ENCODE assay signal across 11 cellular contexts in the genomic region with DNA sequence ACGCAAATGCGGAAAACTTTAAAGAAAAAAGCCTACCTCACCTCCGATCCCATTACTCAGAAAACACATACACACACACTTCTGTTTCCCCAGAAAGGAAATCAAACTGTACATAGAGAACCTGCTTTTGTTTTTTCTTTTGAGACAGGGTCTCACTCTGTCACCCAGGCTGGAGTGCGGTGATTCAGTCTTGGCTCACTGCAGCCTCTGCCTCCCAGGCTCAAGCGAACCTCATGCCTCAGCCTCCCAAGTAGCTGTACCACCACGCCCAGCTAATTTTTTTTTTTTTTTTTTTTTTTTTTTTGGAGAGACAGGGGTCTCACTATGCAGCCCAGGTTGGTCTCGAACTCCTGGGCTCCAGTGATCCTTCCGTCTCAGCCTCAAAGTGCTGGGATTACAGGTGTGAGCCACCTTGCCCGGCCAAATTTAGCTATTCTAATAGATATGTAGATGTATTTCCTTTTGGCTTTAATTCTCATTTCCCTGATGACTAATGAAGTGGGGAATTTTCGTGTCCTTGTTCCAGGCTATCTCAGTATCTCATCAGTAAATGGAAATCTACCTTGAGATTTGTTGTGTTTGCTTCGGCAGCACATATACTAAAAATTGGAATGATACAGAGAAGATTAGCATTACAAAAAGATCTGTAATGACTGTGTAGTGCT. TPM values are rescaled to one million over a fixed set of nuclear protein-coding genes. Genes with fewer than 3 reads are reported as not detected.
DNase-seq lines count a peak whose midpoint lies in the region; ATAC-seq, FAIRE-seq and TF ChIP-seq lines count a peak whose summit lies in the region.
"Had no signal": no experiment of that assay in that cellular context is flagged by ENCODE, and none has a peak within 500 bp of the region (broad histone marks: within the 10 kb centered on the region; RNA-seq: fewer than 3 reads in every experiment).

No MANE protein-coding gene starts in this region.

- peaks cover 38 to 82% (median 52%) of the 10 kb centered on the region in 3 donors for H3K4me1 Mint-ChIP-seq in CD8-positive, alpha-beta memory T cell
- peaks cover 11% of the 10 kb centered on the region for H3K4me1 Mint-ChIP-seq in astrocyte (ENCODE audit: low read depth, unreplicated experiment)
- peaks cover 31 to 87% (median 70%) of the 10 kb centered on the region in 4 donors for H3K4me1 Mint-ChIP-seq in naive thymus-derived CD8-positive, alpha-beta T cell

- no peaks in the 10 kb centered on the region for H3K79me2 ChIP-seq in astrocyte (ENCODE audit: insufficient read depth, low read length)

- no peaks in the 10 kb centered on the region for H3K36me3 ChIP-seq in CD8-positive, alpha-beta memory T cell (ENCODE audit: insufficient read depth, low read length)
- H3K36me3 ChIP-seq in astrocyte (ENCODE audit: insufficient read depth, low read length), result no peaks in the 10 kb centered on the region
- H3K36me3 ChIP-seq: cardiac muscle cell had no signal

- peak overlapping the region; percentile 9 for H3K27ac ChIP-seq in CD8-positive, alpha-beta memory T cell (ENCODE audit: low read depth, low read length)
- H3K27ac ChIP-seq in astrocyte (ENCODE audit: low read depth, low read length), result no peak overlapping the region

- H3K4me3 Mint-ChIP-seq in CD8-positive, alpha-beta memory T cell, result peak overlapping the region in 5 of 7 donors; percentile 1 to 52 (median 29)
- no peak overlapping the region for H3K4me3 Mint-ChIP-seq in astrocyte (ENCODE audit: unreplicated experiment)
- peak overlapping the region; percentile 41 to 87 (median 71) for H3K4me3 Mint-ChIP-seq in naive thymus-derived CD8-positive, alpha-beta T cell

- no peaks in the 10 kb centered on the region for H3K27me3 ChIP-seq in CD8-positive, alpha-beta memory T cell (ENCODE audit: insufficient read depth, low read length, poor library complexity, severe bottlenecking)
- H3K27me3 ChIP-seq in astrocyte (ENCODE audit: insufficient read depth, low read length), result no peaks in the 10 kb centered on the region
- H3K27me3 ChIP-seq: cardiac muscle cell had no signal

- H3K4me1 ChIP-seq in CD8-positive, alpha-beta memory T cell (ENCODE audit: insufficient read depth, low read length), result peaks cover 75% of the 10 kb centered on the region
- peaks cover 18% of the 10 kb centered on the region for H3K4me1 ChIP-seq in astrocyte (ENCODE audit: insufficient read depth, low read length)

- peaks cover 0 to 4% (median 3%) of the 10 kb centered on the region in 3 donors for H3K36me3 Mint-ChIP-seq in CD8-positive, alpha-beta memory T cell
- H3K36me3 Mint-ChIP-seq in astrocyte (ENCODE audit: low read depth, unreplicated experiment), result no peaks in the 10 kb centered on the region
- peaks cover 2 to 4% (median 3%) of the 10 kb centered on the region in 3 donors for H3K36me3 Mint-ChIP-seq in naive thymus-derived CD8-positive, alpha-beta T cell

- no peak overlapping the region for H2AFZ ChIP-seq in astrocyte (ENCODE audit: low read depth, low read length)

- H3K9me3 Mint-ChIP-seq in CD8-positive, alpha-beta memory T cell, result peaks cover 0 to 4% (median 3%) of the 10 kb centered on the region in 5 donors
- H3K9me3 Mint-ChIP-seq in astrocyte (ENCODE audit: unreplicated experiment), result peaks cover 7% of the 10 kb centered on the region
- H3K9me3 Mint-ChIP-seq in naive thymus-derived CD8-positive, alpha-beta T cell, result peaks cover 0 to 7% (median 4%) of the 10 kb centered on the region in 9 donors

- no peak for TF ChIP-seq CTCF in astrocyte (IDR thresholded peaks at IDR 0.05; ENCODE audit: insufficient read depth, low read depth, low read length)

- no peak for ATAC-seq in naive thymus-derived CD8-positive, alpha-beta T cell
- no peak for ATAC-seq in HG02798 (IDR thresholded peaks at IDR 0.05; ENCODE audit: poor library complexity, unreplicated experiment)

- no peaks in the 10 kb centered on the region for H4K20me1 ChIP-seq in astrocyte (ENCODE audit: insufficient read depth, low read length)

- H3K27me3 Mint-ChIP-seq in CD8-positive, alpha-beta memory T cell, result no peaks in the 10 kb centered on the region
- H3K27me3 Mint-ChIP-seq in astrocyte (ENCODE audit: low read depth, unreplicated experiment), result peaks cover 2% of the 10 kb centered on the region
- no peaks in the 10 kb centered on the region for H3K27me3 Mint-ChIP-seq in naive thymus-derived CD8-positive, alpha-beta T cell

- H3K4me3 ChIP-seq in CD8-positive, alpha-beta memory T cell (ENCODE audit: low read length), result no peak overlapping the region
- H3K4me3 ChIP-seq in astrocyte (ENCODE audit: insufficient read depth, low read depth, low read length), result no peak overlapping the region
- H3K4me3 ChIP-seq: cardiac muscle cell had no signal

- no peak overlapping the region for H3K4me2 ChIP-seq in astrocyte (ENCODE audit: low read length)

- no peak for DNase-seq in CD8-positive, alpha-beta memory T cell
- DNase-seq in M059J (ENCODE audit: low read depth) (peak; percentile 86), astrocyte (ENCODE audit: low read depth) (peak; percentile 31), GM19238 (ENCODE audit: insufficient read length, low spot score) (no peak), NCI-H2029 (lab: John Stamatoyannopoulos, UW) (no peak)
- DNase-seq in naive thymus-derived CD8-positive, alpha-beta T cell, result no peak
- no peak for DNase-seq in activated effector memory CD4-positive, alpha-beta T cell treated with anti-CD3 and anti-CD28 coated beads, Interleukin-2, amount 50 U/mL, for 16 hours
- DNase-seq: activated CD4-positive, alpha-beta T cell treated with anti-CD3 and anti-CD28 coated beads for 4 hours; DMS 273 treated with DMSO at 0.1 percent for 48 hours had no signal

- CTCF ChIA-PET in CD8-positive, alpha-beta memory T cell (lab: Charles Lee), result interaction anchor here (1.3 to 4.5 kb wide), 11 partner anchors 8 to 63 kb away, joined by 3 to 27 read pairs (median 8); no protein-coding TSS in a partner anchor

- H3K27ac Mint-ChIP-seq in CD8-positive, alpha-beta memory T cell, result peak overlapping the region; percentile 77 to 97 (median 92)
- H3K27ac Mint-ChIP-seq in astrocyte (ENCODE audit: unreplicated experiment), result no peak overlapping the region
- peak overlapping the region; percentile 94 to 100 (median 98) for H3K27ac Mint-ChIP-seq in naive thymus-derived CD8-positive, alpha-beta T cell

- no peak for FAIRE-seq in astrocyte (lab: Jason Lieb, UNC)

- H3K9ac ChIP-seq in astrocyte (ENCODE audit: low read length), result no peak overlapping the region

- POLR2A ChIA-PET in CD8-positive, alpha-beta memory T cell (lab: Charles Lee), result interaction anchor here (0.6 to 2.3 kb wide), 14 partner anchors 15 to 221 kb away, joined by 3 to 20 read pairs (median 6); a partner anchor contains a TSS
- POLR2A ChIA-PET in naive thymus-derived CD8-positive, alpha-beta T cell (lab: Charles Lee), result interaction anchor here (1.2 to 62.9 kb wide), 5 partner anchors 17 to 65 kb away, joined by 4 to 2190 read pairs (median 38); a partner anchor contains a TSS

- H3K9me3 ChIP-seq in CD8-positive, alpha-beta memory T cell (ENCODE audit: low read length), result peaks cover 4% of the 10 kb centered on the region
- H3K9me3 ChIP-seq in astrocyte (ENCODE audit: insufficient read depth, low read depth, low read length), result no peaks in the 10 kb centered on the region

RNA-seq across cellular contexts. Expression of a gene that starts 25.7 kb away (rescaled TPM):
- total RNA-seq in CD8-positive, alpha-beta memory T cell, result 10 to 100 TPM; 82.2 to 93.3 TPM
- polyA plus RNA-seq in CD8-positive, alpha-beta memory T cell, result 167 TPM
- total RNA-seq in M059J (2014; rRNA removed; shearing (Covaris generic)), result 4.3 and 35.5 TPM in 2 replicates
- 26.0 and 26.4 TPM in 2 replicates for total RNA-seq in astrocyte
- total RNA-seq in naive thymus-derived CD8-positive, alpha-beta T cell, result 100 to 1,000 TPM; 564 to 631 TPM
- polyA plus RNA-seq in naive thymus-derived CD8-positive, alpha-beta T cell, result 100 to 1,000 TPM; 134 to 318 (median 149) TPM

Comparison
In these comparisons a context has a peak if more than half of its experiments do, and no peak if none do; other contexts are left out.
1. DNase-seq: peak in M059J (single experiment) and astrocyte (single experiment); none in CD8-positive, alpha-beta memory T cell (0 of 5), naive thymus-derived CD8-positive, alpha-beta T cell (0 of 10), GM19238 (single experiment), activated effector memory CD4-positive, alpha-beta T cell treated with anti-CD3 and anti-CD28 coated beads, Interleukin-2, amount 50 U/mL, for 16 hours (single experiment) and NCI-H2029 (single experiment).
2. RNA of a gene that starts 25.7 kb away (total RNA-seq): 564 to 631 TPM in naive thymus-derived CD8-positive, alpha-beta T cell; 82.2 to 93.3 TPM in CD8-positive, alpha-beta memory T cell, 4.3 to 35.5 TPM in M059J and 26.0 to 26.4 TPM in astrocyte; every median in the first group is over 4 times any median in the second.